Comparison of ENCODE assay signal across 11 cellular contexts in the genomic region with DNA sequence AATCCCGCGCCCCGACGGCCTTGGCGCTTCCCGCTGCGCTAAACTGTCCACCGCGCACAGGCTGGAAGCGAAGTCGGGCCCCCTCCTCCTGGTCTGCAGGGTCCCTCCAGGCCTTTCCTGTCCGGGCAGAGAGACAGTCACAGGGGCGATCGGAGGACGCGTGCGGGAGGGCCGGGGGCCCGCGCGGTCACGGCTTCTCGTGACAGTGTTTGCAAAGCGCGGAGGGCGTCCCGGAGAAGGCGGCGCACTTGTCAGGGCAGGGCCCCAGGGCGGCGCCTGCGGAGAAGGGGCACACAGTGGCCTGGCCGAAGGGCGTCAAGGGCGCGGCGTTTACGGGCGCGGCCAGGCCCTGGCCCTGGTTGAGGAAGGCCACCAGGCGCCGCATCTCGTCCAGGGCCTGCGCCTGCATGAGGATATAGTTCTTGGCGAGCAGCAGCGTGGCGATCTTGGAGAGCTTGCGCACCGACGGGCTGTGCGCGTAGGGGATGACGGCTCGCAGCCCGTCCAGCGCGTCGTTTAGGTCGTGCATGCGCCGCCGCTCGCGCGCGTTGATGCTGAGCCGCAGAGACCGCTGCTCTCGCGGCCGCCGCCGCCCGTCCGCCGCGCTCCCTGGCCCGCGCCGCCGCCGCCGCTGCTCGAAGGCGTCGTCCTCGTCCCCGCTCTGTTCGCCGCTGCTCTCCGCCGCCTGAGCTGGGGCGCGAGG. TPM values are rescaled to one million over a fixed set of nuclear protein-coding genes. Genes with fewer than 3 reads are reported as not detected.
A peak's percentile ranks its signal among the peaks of the same experiment; 100 is the strongest.
DNase-seq lines count a peak whose midpoint lies in the region; ATAC-seq and TF ChIP-seq lines count a peak whose summit lies in the region.
"Had no signal": no experiment of that assay in that cellular context is flagged by ENCODE, and none has a peak within 500 bp of the region (broad histone marks: within the 10 kb centered on the region; RNA-seq: fewer than 3 reads in every experiment).

No MANE protein-coding gene starts in this region.

- H4K20me1 ChIP-seq in H9 (ENCODE audit: control insufficient read depth, insufficient read depth, insufficient read length): no peaks in the 10 kb centered on the region
- peaks cover 8% of the 10 kb centered on the region for H4K20me1 ChIP-seq in mammary epithelial cell (ENCODE audit: insufficient read depth, low read length)
- H4K20me1 ChIP-seq in MM.1S (ENCODE audit: insufficient read depth, low read length): no peaks in the 10 kb centered on the region

- in situ Hi-C loops in mammary epithelial cell (cut with MboI; ENCODE audit: low sequenced_read_pairs in 2 of 2): loop anchor here in 1 of 2 donors (25.0 kb wide), 1 partner anchor 119 kb away; no protein-coding TSS in a partner anchor

- no peak overlapping the region for H4K8ac ChIP-seq in H9 (replicated peaks; ENCODE audit: insufficient read length, low read depth, low read length)

- no peaks in the 10 kb centered on the region for H3K79me1 ChIP-seq in H9 (ENCODE audit: insufficient read depth, low read depth, low read length, poor library complexity, severe bottlenecking)

- no peak overlapping the region for H2AK5ac ChIP-seq in H9 (ENCODE audit: insufficient read length, low read length)

- no peak overlapping the region for H4K5ac ChIP-seq in H9 (ENCODE audit: insufficient read length, low read depth, low read length)

- BruUV-seq in mammary epithelial cell (replicated peaks; lab: Mats Ljungman, UMichigan): no TSS peak

- CTCF ChIA-PET in mammary epithelial cell (lab: Charles Lee; ENCODE audit: low non-redundant PET): no interaction called here

- H3K14ac ChIP-seq in H9 (ENCODE audit: insufficient read depth, low read length): no peak overlapping the region

- H2AFZ ChIP-seq in H9 (ENCODE audit: low read length) (no peak overlapping the region), mammary epithelial cell (ENCODE audit: low read depth, low read length) (no peak overlapping the region), MM.1S (ENCODE audit: low read length) (no peak overlapping the region)

- H3K9ac ChIP-seq in H9 (ENCODE audit: extremely low read depth, insufficient read length, low read length): no peak overlapping the region
- no peak overlapping the region for H3K9ac ChIP-seq in mammary epithelial cell (ENCODE audit: insufficient read depth, low read length)
- no peak overlapping the region for H3K9ac ChIP-seq in MM.1S (ENCODE audit: low read length)

- peaks cover 28 to 39% of the 10 kb centered on the region in 2 experiments for H3K4me1 Mint-ChIP-seq in H9

- no peak overlapping the region for H2BK120ac ChIP-seq in H9 (ENCODE audit: low read depth, low read length, poor library complexity, severe bottlenecking)

- H3K9me2 ChIP-seq in MM.1S (replicated peaks; ENCODE audit: insufficient read depth, low read length): no peaks in the 10 kb centered on the region

- H3K4me3 ChIP-seq in mammary epithelial cell (replicated peaks in 1 of 3; ENCODE audit: insufficient read depth in 1 of 3, low read depth in 2 of 3, low read length in 3 of 3) (no peak overlapping the region), mucosa of descending colon (no peak overlapping the region), MM.1S (ENCODE audit: low read length) (no peak overlapping the region)
- H3K4me3 ChIP-seq: adrenal gland, left lung, psoas muscle had no signal

- peak; percentile 5 for ATAC-seq in mucosa of descending colon
- no peak for ATAC-seq in HG02852 (IDR thresholded peaks at IDR 0.05; ENCODE audit: unreplicated experiment)
- ATAC-seq: left lung, psoas muscle had no signal

- no peak overlapping the region for H2BK12ac ChIP-seq in H9 (ENCODE audit: insufficient read length, low read depth, low read length)

- H3K4me1 ChIP-seq in H9 (ENCODE audit: insufficient read depth, low read length): peaks cover 2% of the 10 kb centered on the region; the same call in 1 of the 2 replicates
- no peaks in the 10 kb centered on the region for H3K4me1 ChIP-seq in mammary epithelial cell (ENCODE audit: insufficient read depth, low read length)
- H3K4me1 ChIP-seq in mucosa of descending colon (ENCODE audit: low read depth): peaks cover 8% of the 10 kb centered on the region
- H3K4me1 ChIP-seq in MM.1S (ENCODE audit: low read length): peaks cover 2% of the 10 kb centered on the region; the same call in 1 of the 2 replicates
- H3K4me1 ChIP-seq: psoas muscle had no signal

- no peak overlapping the region for H3K56ac ChIP-seq in H9 (ENCODE audit: insufficient read length, low read depth, low read length)

- H4K91ac ChIP-seq in H9 (ENCODE audit: insufficient read length, low read depth, low read length): no peak overlapping the region

- H2BK15ac ChIP-seq in H9 (ENCODE audit: low read depth, low read length): no peak overlapping the region; the same call in 1 of the 2 replicates

- H3K27ac ChIP-seq in H9 (ENCODE audit: insufficient read length, low read depth, low read length) (no peak overlapping the region), mammary epithelial cell (ENCODE audit: insufficient read depth, low read depth, low read length) (no peak overlapping the region), MM.1S (ENCODE audit: low read length) (no peak overlapping the region)
- H3K27ac ChIP-seq: adrenal gland, left lung, psoas muscle had no signal

- H3K27me3 Mint-ChIP-seq in H9 (ENCODE audit: low read depth): peaks cover 91% of the 10 kb centered on the region

- no peak overlapping the region for H3K4ac ChIP-seq in H9 (ENCODE audit: low read depth, low read length)

- H2BK5ac ChIP-seq in H9 (ENCODE audit: insufficient read length, low read length): no peak overlapping the region

- no peak overlapping the region for H3K27ac Mint-ChIP-seq in H9

- H3K36me3 ChIP-seq in mammary epithelial cell (ENCODE audit: insufficient read depth, low read length): no peaks in the 10 kb centered on the region
- no peaks in the 10 kb centered on the region for H3K36me3 ChIP-seq in mucosa of descending colon (ENCODE audit: low read depth)
- H3K36me3 ChIP-seq in MM.1S (replicated peaks; ENCODE audit: insufficient read depth, low read length): no peaks in the 10 kb centered on the region
- H3K36me3 ChIP-seq: adrenal gland, left lung had no signal

- intact Hi-C loops in mammary epithelial cell (cut with micrococcal nuclease): loop anchor here (10.0 kb wide), 1 partner anchor 211 kb away; a partner anchor contains a TSS
- intact Hi-C loops in mucosa of descending colon (cut with DNase I, micrococcal nuclease): loop anchor here in 1 of 2 donors (10.0 kb wide), 1 partner anchor 131 kb away; no protein-coding TSS in a partner anchor

- DNase-seq in COLO668 (lab: John Stamatoyannopoulos, UW; ENCODE audit: unreplicated experiment) (peak; percentile 40), H9 (peak; percentile 64), mammary epithelial cell (peak; percentile 34), mucosa of descending colon (no peak), MM.1S (no peak), NCI-H1092 treated with DMSO at 0.1 percent for 48 hours (lab: John Stamatoyannopoulos, UW) (no peak)
- DNase-seq: adrenal gland, psoas muscle, Right ventricle myocardium superior had no signal

- dilution Hi-C loops in mammary epithelial cell (cut with HindIII; ENCODE audit: low sequenced_read_pairs): no loop called here

- H3K9me3 ChIP-seq in H9 (ENCODE audit: control insufficient read depth, low read depth, low read length) (no peaks in the 10 kb centered on the region), mammary epithelial cell (replicated peaks; ENCODE audit: insufficient read depth, low read length) (no peaks in the 10 kb centered on the region), mucosa of descending colon (no peaks in the 10 kb centered on the region), MM.1S (replicated peaks; ENCODE audit: insufficient read depth, low read length) (no peaks in the 10 kb centered on the region)
- H3K9me3 ChIP-seq: adrenal gland, left lung, psoas muscle had no signal

- H3K18ac ChIP-seq in H9 (ENCODE audit: insufficient read length, low read depth, low read length): no peak overlapping the region

- peaks cover 1 to 6% of the 10 kb centered on the region in 2 experiments; a peak in 2 of 5 replicates for H3K9me3 Mint-ChIP-seq in H9

- H2BK20ac ChIP-seq in H9 (ENCODE audit: low read depth, low read length, poor library complexity, severe bottlenecking): no peak overlapping the region

- H3K79me2 ChIP-seq in H9 (ENCODE audit: insufficient read depth, low read length) (no peaks in the 10 kb centered on the region), mammary epithelial cell (ENCODE audit: insufficient read depth, low read length) (no peaks in the 10 kb centered on the region), MM.1S (ENCODE audit: low read length) (no peaks in the 10 kb centered on the region)

- WGBS in H9 (ENCODE audit: extremely low coverage, insufficient read length, low lambda C conversion rate): no CpG with 5 or more reads among the region's 94 CpGs
- WGBS in mammary epithelial cell (ENCODE audit: low coverage, missing lambda C conversion rate): 5% methylated on average over 34 of the region's 94 CpGs

- peak overlapping the region; percentile 13 for H3K4me2 ChIP-seq in H9 (ENCODE audit: insufficient read depth, insufficient read length, low read length)
- no peak overlapping the region for H3K4me2 ChIP-seq in mammary epithelial cell (ENCODE audit: insufficient read depth, low read depth, low read length)
- H3K4me2 ChIP-seq in MM.1S (ENCODE audit: low read depth, low read length): no peak overlapping the region

- H3F3A ChIP-seq in MM.1S (ENCODE audit: insufficient read depth, low read length): peaks cover 16% of the 10 kb centered on the region

- peaks cover 59% of the 10 kb centered on the region for H3K27me3 ChIP-seq in H9 (ENCODE audit: insufficient read depth, low read length)
- peaks cover 55% of the 10 kb centered on the region for H3K27me3 ChIP-seq in mammary epithelial cell (ENCODE audit: insufficient read depth, low read length)
- peaks cover 73% of the 10 kb centered on the region for H3K27me3 ChIP-seq in MM.1S (replicated peaks; ENCODE audit: insufficient read depth, low read length)

- no peak overlapping the region for H3T11ph ChIP-seq in H9 (ENCODE audit: low read length)

- TF ChIP-seq CTCF in H9 (conservative IDR thresholded peaks at IDR 0.05): no peak
- no peak for TF ChIP-seq CTCF in mammary epithelial cell (conservative IDR thresholded peaks at IDR 0.05 in 1 of 2, IDR thresholded peaks at IDR 0.05 in 1 of 2; ENCODE audit: extremely low read depth in 1 of 2, insufficient read depth in 1 of 2, low read depth in 1 of 2, low read length in 2 of 2)
- TF ChIP-seq CTCF in mucosa of descending colon (IDR thresholded peaks at IDR 0.05): no peak
- TF ChIP-seq CTCF in MM.1S (IDR thresholded peaks at IDR 0.05; ENCODE audit: low read length): no peak

- H3K4me3 Mint-ChIP-seq in H9: peak overlapping the region; percentile 22 to 62; a peak in 4 of 5 replicates

- H3K23ac ChIP-seq in H9 (ENCODE audit: insufficient read length, low read depth, low read length): no peak overlapping the region

- H3K23me2 ChIP-seq in H9 (ENCODE audit: insufficient read length, low read depth, low read length, poor library complexity, severe bottlenecking): peaks cover 16% of the 10 kb centered on the region

- H3K36me3 Mint-ChIP-seq in H9 (ENCODE audit: insufficient read depth in 1 of 3, low read depth in 3 of 3): no peaks in the 10 kb centered on the region

RNA-seq across cellular contexts. Expression of a gene that starts 0.8 kb away (rescaled TPM):
- total RNA-seq in H9 (2021) (0.22 and 0.35 TPM in 2 replicates), mammary epithelial cell (not detected), mucosa of descending colon (not detected)
- polyA plus RNA-seq in mammary epithelial cell: not detected
- not detected for polyA minus RNA-seq in mammary epithelial cell
- total RNA-seq: adrenal gland, left lung, psoas muscle, Right ventricle myocardium superior had no signal
- polyA plus RNA-seq: adrenal gland, psoas muscle had no signal

RNA-seq across cellular contexts. Expression of a gene that starts 53.5 kb away (rescaled TPM):
- total RNA-seq in H9 (2021) (19.9 and 20.9 TPM in 2 replicates), mammary epithelial cell (under 1 TPM; 0.33 to 0.67 TPM), mucosa of descending colon (10 to 100 TPM in 1 of 3 donors, 1 to 10 TPM in 2; 4.8 to 22.2 (median 6.4) TPM)
- 0.09 TPM for polyA plus RNA-seq in mammary epithelial cell
- polyA minus RNA-seq in mammary epithelial cell: not detected

Comparison
In these comparisons a context has a peak if more than half of its experiments do, and no peak if none do; other contexts are left out.
1. DNase-seq: peak in COLO668 (single experiment), H9 (single experiment) and mammary epithelial cell (single experiment); none in mucosa of descending colon (0 of 3), MM.1S (single experiment) and NCI-H1092 treated with DMSO at 0.1 percent for 48 hours (single experiment).